In genomic region chr18:23438046-23438377, GRCh38 we compare ENCODE assay signal across 7 cellular contexts. TPM values are rescaled to one million over a fixed set of nuclear protein-coding genes. Genes with fewer than 3 reads are reported as not detected.
DNase-seq lines count a peak whose midpoint lies in the region; ATAC-seq and TF ChIP-seq lines count a peak whose summit lies in the region.

No MANE protein-coding gene starts in this region.

- H3K36me3 ChIP-seq in HAP-1 (replicated peaks) (no peaks in the 10 kb centered on the region), WERI-Rb-1 (no peaks in the 10 kb centered on the region), gastroesophageal sphincter (no peaks in the 10 kb centered on the region)

- no peak for DNase-seq in HAP-1 (ENCODE audit: low spot score in 2 of 2)
- no peak for DNase-seq in WERI-Rb-1

- TF ChIP-seq POLR2A in gastroesophageal sphincter (IDR thresholded peaks at IDR 0.05) = no peak

- WGBS in gastroesophageal sphincter (ENCODE audit: low coverage in 1 of 2), 2 donors = 25 to 37% methylated on average over 4 to 5 of the region's 5 CpGs

- no peak for TF ChIP-seq EP300 in gastroesophageal sphincter (IDR thresholded peaks at IDR 0.05)

- in situ Hi-C loops in HAP-1 (cut with MboI; ENCODE audit: low sequenced_read_pairs) = no loop called here

- peak overlapping the region; percentile 14; the same call in 1 of the 2 replicates for H3K27ac ChIP-seq in WERI-Rb-1
- peak overlapping the region in 2 of 4 donors; percentile 72 to 78 for H3K27ac ChIP-seq in gastroesophageal sphincter
- H3K27ac ChIP-seq in skin epidermis = peak overlapping the region in 14 of 21 experiments; percentile 31 to 80 (median 64)

- no peaks in the 10 kb centered on the region for H3K27me3 ChIP-seq in HAP-1 (ENCODE audit: low read depth)
- no peaks in the 10 kb centered on the region for H3K27me3 ChIP-seq in WERI-Rb-1 (ENCODE audit: insufficient read depth, low read depth, severe bottlenecking)
- no peaks in the 10 kb centered on the region for H3K27me3 ChIP-seq in gastroesophageal sphincter

- TF ChIP-seq CTCF in WERI-Rb-1 (IDR thresholded peaks at IDR 0.05; ENCODE audit: low read depth, low read length) (no peak), gastroesophageal sphincter (IDR thresholded peaks at IDR 0.05) (no peak)

- H3K4me1 ChIP-seq in HAP-1 = peaks cover 11% of the 10 kb centered on the region
- H3K4me1 ChIP-seq in gastroesophageal sphincter = peaks cover 0 to 19% (median 0%) of the 10 kb centered on the region in 3 donors

- H3K9me3 ChIP-seq in HAP-1 (no peaks in the 10 kb centered on the region), WERI-Rb-1 (ENCODE audit: severe bottlenecking) (no peaks in the 10 kb centered on the region), gastroesophageal sphincter (no peaks in the 10 kb centered on the region)

- H3K4me3 ChIP-seq in HAP-1 (peak overlapping the region; percentile 66), WERI-Rb-1 (ENCODE audit: low read depth, low read length) (peak overlapping the region; percentile 60), gastroesophageal sphincter (peak overlapping the region; percentile 66 to 73), skin epidermis (peak overlapping the region; percentile 62 to 88 (median 78))

- ATAC-seq in gastroesophageal sphincter = no peak
- ATAC-seq in HG02678 (IDR thresholded peaks at IDR 0.05; ENCODE audit: unreplicated experiment) = no peak
- no peak for ATAC-seq in GM21360 (IDR thresholded peaks at IDR 0.05; ENCODE audit: unreplicated experiment)
- no peak for ATAC-seq in GM21529 (IDR thresholded peaks at IDR 0.05; ENCODE audit: unreplicated experiment)

RNA-seq across cellular contexts. Expression of gene RIOK3, which starts 15.1 kb away (rescaled TPM):
- total RNA-seq in gastroesophageal sphincter = 10 to 100 TPM; 30.8 to 84.1 (median 51.3) TPM
